ENCODE assay signal across 13 cellular contexts in the genomic region with DNA sequence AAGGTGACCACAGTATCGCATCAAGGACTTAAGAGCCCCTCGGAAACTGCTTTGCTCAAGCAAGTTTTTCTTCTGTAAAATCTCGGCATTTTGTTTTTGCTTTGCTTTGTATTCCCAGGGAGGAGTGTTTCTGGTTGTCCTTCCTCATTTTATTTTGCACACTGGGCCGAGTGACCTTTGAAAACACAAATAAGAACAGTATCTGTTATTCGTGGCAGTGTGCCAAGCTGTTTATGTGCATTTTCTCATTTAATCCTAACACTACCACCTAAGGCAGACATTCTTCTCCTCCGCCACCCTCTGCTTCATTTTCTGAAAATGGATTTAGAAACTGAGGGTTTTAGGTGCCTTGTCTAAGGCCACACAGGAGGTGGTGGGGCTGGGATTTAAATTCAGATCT.
"Had no signal": no experiment of that assay in that cellular context is flagged by ENCODE, and none has a peak within 500 bp of the region (broad histone marks: within the 10 kb centered on the region; RNA-seq: fewer than 3 reads in every experiment).

No MANE protein-coding gene starts in this region.

- ATAC-seq: body of pancreas; left cardiac atrium; naive thymus-derived CD4-positive, alpha-beta T cell; T-helper 17 cell had no signal

- H3K36me3 ChIP-seq: thyroid gland, vagina had no signal

- H3K27ac ChIP-seq: body of pancreas, thyroid gland, vagina had no signal

- H3K4me3 Mint-ChIP-seq: activated naive CD4-positive, alpha-beta T cell treated with anti-CD3 and anti-CD28 coated beads, Interleukin-2, amount 50 U/mL, for 24 hours; dendritic cell treated with granulocyte-macrophage colony-stimulating factor and Interleukin-4, amounts not matched to agents 40 ng/mL and 50 ng/mL, for 4 days; naive thymus-derived CD4-positive, alpha-beta T cell; T-helper 17 cell had no signal

- H3K36me3 Mint-ChIP-seq: activated naive CD4-positive, alpha-beta T cell treated with anti-CD3 and anti-CD28 coated beads, Interleukin-2, amount 50 U/mL, for 24 hours had no signal

- DNase-seq: activated T-cell treated with anti-CD3 and anti-CD28 coated beads, Interleukin-2, amount 50 U/mL, for 1 hour; amniotic stem cell; body of pancreas; foreskin melanocyte; head of caudate nucleus; left cardiac atrium; naive thymus-derived CD4-positive, alpha-beta T cell; stimulated activated CD4-positive, alpha-beta T cell treated with anti-CD3 and anti-CD28 coated beads, Interleukin-4, amount 100 ng/mL, for 24 hours; T-helper 17 cell; thyroid gland had no signal

- H3K27me3 ChIP-seq: body of pancreas, thyroid gland, vagina had no signal

- H3K4me3 ChIP-seq: body of pancreas, thyroid gland, vagina had no signal

- H3K27ac Mint-ChIP-seq: activated naive CD4-positive, alpha-beta T cell treated with anti-CD3 and anti-CD28 coated beads, Interleukin-2, amount 50 U/mL, for 24 hours; dendritic cell treated with granulocyte-macrophage colony-stimulating factor and Interleukin-4, amounts not matched to agents 40 ng/mL and 50 ng/mL, for 4 days; naive thymus-derived CD4-positive, alpha-beta T cell; T-helper 17 cell had no signal

- H3K4me1 ChIP-seq: body of pancreas, thyroid gland, vagina had no signal

- H3K9me3 ChIP-seq: body of pancreas, thyroid gland, vagina had no signal

- H3K27me3 Mint-ChIP-seq: activated naive CD4-positive, alpha-beta T cell treated with anti-CD3 and anti-CD28 coated beads, Interleukin-2, amount 50 U/mL, for 24 hours had no signal

- H3K9me3 Mint-ChIP-seq: activated naive CD4-positive, alpha-beta T cell treated with anti-CD3 and anti-CD28 coated beads, Interleukin-2, amount 50 U/mL, for 24 hours; dendritic cell treated with granulocyte-macrophage colony-stimulating factor and Interleukin-4, amounts not matched to agents 40 ng/mL and 50 ng/mL, for 4 days had no signal
